Comparison of ENCODE assay signal across 10 cellular contexts in the genomic region with DNA sequence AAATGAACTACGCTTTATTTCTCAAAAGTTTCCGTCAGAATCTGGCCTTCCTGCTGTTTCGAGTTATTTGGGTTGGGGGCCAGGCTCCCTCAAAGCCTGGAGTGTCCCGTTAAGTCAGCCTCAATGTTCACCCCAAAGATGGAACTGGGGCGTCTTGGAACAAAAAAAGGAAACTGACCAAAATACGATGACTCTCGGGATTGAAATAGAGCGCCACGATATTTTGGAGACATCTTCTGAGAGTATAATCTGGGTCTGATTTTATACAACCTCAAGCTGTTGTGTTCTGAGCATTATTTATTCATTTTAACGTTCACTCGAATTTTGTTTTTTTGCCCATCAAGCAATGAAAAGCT. TPM values are rescaled to one million over a fixed set of nuclear protein-coding genes. Genes with fewer than 3 reads are reported as not detected.
DNase-seq lines count a peak whose midpoint lies in the region; ATAC-seq lines count a peak whose summit lies in the region.
"Had no signal": no experiment of that assay in that cellular context is flagged by ENCODE, and none has a peak within 500 bp of the region (broad histone marks: within the 10 kb centered on the region; RNA-seq: fewer than 3 reads in every experiment).

No MANE protein-coding gene starts in this region.

- no peaks in the 10 kb centered on the region for H3K36me3 ChIP-seq in ES-I3 (ENCODE audit: insufficient read depth, low read length)
- H3K36me3 ChIP-seq in esophagus (ENCODE audit: control insufficient read depth in 2 of 2, insufficient read depth in 2 of 2, low read length in 1 of 2) = no peaks in the 10 kb centered on the region
- H3K36me3 ChIP-seq in rectal smooth muscle tissue (ENCODE audit: control insufficient read depth, insufficient read depth, low read length) = no peaks in the 10 kb centered on the region

- no peak for DNase-seq in T-cell
- DNase-seq in NCI-H1436 treated with DMSO at 0.1 percent for 48 hours (lab: John Stamatoyannopoulos, UW) = no peak
- no peak for DNase-seq in 8988T
- DNase-seq in AG20443 (ENCODE audit: low spot score) = no peak
- DNase-seq in SHP77 (lab: John Stamatoyannopoulos, UW) = no peak
- DNase-seq: NCI-H1417 treated with DMSO at 0.1 percent for 48 hours; stimulated activated CD4-positive, alpha-beta T cell treated with anti-CD3 and anti-CD28 coated beads, Interleukin-1b, Interleukin-23, amount 100 ng/mL, for 48 hours had no signal

- H3K4me3 Mint-ChIP-seq in T-cell = peak overlapping the region; percentile 28 to 64 (median 44)

- no peaks in the 10 kb centered on the region for H3K36me3 Mint-ChIP-seq in T-cell

- no peaks in the 10 kb centered on the region for H3K4me1 ChIP-seq in ES-I3 (ENCODE audit: insufficient read depth, low read length)
- H3K4me1 ChIP-seq in esophagus (ENCODE audit: control insufficient read depth in 2 of 2, insufficient read depth in 2 of 2, low read length in 1 of 2) = no peaks in the 10 kb centered on the region
- no peaks in the 10 kb centered on the region for H3K4me1 ChIP-seq in rectal smooth muscle tissue (ENCODE audit: control insufficient read depth, insufficient read depth, low read length)

- H3K9ac ChIP-seq in ES-I3 (ENCODE audit: low read depth, low read length) (peak overlapping the region; percentile 46; the same call in 1 of the 2 replicates), rectal smooth muscle tissue (ENCODE audit: low read length) (no peak overlapping the region)

- no peak for ATAC-seq in T-cell (replicated peaks in 1 of 4)

- POLR2A ChIA-PET in T-cell (lab: Charles Lee) = no interaction called here

- H3K27me3 ChIP-seq in esophagus (ENCODE audit: control insufficient read depth in 1 of 2, insufficient read depth in 2 of 2, low read length in 2 of 2) = peaks cover 0 to 2% of the 10 kb centered on the region in 2 donors
- H3K27me3 ChIP-seq in rectal smooth muscle tissue (ENCODE audit: control insufficient read depth, insufficient read depth, low read length) = peaks cover 4% of the 10 kb centered on the region

- H3K27ac Mint-ChIP-seq in T-cell = no peak overlapping the region

- 24 to 30% methylated on average over 11 of the region's 11 CpGs for WGBS in esophagus, 2 donors

- H3K27ac ChIP-seq in esophagus (ENCODE audit: low read depth in 2 of 2, low read length in 1 of 2) (no peak overlapping the region), rectal smooth muscle tissue (ENCODE audit: low read depth, low read length) (no peak overlapping the region)

- H3K27me3 Mint-ChIP-seq in T-cell = peaks cover 36 to 37% of the 10 kb centered on the region in 2 donors

- CTCF ChIA-PET in T-cell (lab: Charles Lee) = no interaction called here

- peaks cover 0 to 11% (median 10%) of the 10 kb centered on the region in 3 donors for H3K4me1 Mint-ChIP-seq in T-cell

- H3K9me3 Mint-ChIP-seq in T-cell = no peaks in the 10 kb centered on the region

- H3K4me3 ChIP-seq in esophagus (ENCODE audit: low read depth in 1 of 2, low read length in 2 of 2) = peak overlapping the region; percentile 4 to 42
- peak overlapping the region; percentile 74 for H3K4me3 ChIP-seq in rectal smooth muscle tissue (ENCODE audit: low read length)

- no peaks in the 10 kb centered on the region for H3K9me3 ChIP-seq in ES-I3 (ENCODE audit: control insufficient read depth, insufficient read depth, low read length)
- no peaks in the 10 kb centered on the region for H3K9me3 ChIP-seq in esophagus (ENCODE audit: control insufficient read depth in 2 of 2, insufficient read depth in 1 of 2, low read depth in 1 of 2, low read length in 1 of 2)

RNA-seq across cellular contexts. Expression of a gene that starts 28.1 kb away (rescaled TPM):
- total RNA-seq in T-cell = not detected
- not detected for polyA plus RNA-seq in esophagus

RNA-seq across cellular contexts. Expression of a gene that starts 50.5 kb away (rescaled TPM):
- total RNA-seq in T-cell = 1,000 to 10,000 TPM in 2 of 5 donors, 100 to 1,000 TPM in 3; 940 to 1,150 (median 989) TPM
- polyA plus RNA-seq in esophagus = 1,000 to 10,000 TPM in 1 of 2 donors, 100 to 1,000 TPM in 1; 800 to 2,525 TPM
